8 cellular contexts compared by ENCODE assay signal in the genomic region with DNA sequence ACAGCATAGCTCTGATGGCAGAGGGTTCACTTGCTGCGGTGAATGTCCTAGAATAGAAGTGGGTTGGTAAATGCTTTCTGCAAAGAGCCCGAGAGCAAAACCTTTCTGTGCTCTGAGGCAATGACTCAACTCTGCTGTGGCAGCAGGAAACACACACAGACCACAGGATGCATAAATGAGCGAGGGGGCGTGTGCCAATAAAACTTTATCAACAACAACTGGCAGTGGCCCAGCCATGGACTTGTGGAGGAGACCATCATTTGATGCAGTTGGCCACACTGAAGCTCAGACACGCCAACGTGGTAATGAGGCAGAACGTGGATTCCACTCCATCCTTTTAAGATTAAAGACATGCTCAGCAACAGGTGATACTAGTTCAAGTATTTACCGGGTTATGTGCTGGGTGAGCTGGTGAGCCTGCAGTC. TPM values are rescaled to one million over a fixed set of nuclear protein-coding genes. Genes with fewer than 3 reads are reported as not detected.
DNase-seq lines count a peak whose midpoint lies in the region; TF ChIP-seq lines count a peak whose summit lies in the region.

No MANE protein-coding gene starts in this region.

- CTCF ChIA-PET in GM10248 (lab: Yijun Ruan, JAX): interaction anchor here (0.7 to 1.6 kb wide), 6 partner anchors 8 to 32 kb away, joined by 3 to 5 read pairs (median 4); a partner anchor contains a TSS

- no peak overlapping the region for H3K27ac ChIP-seq in caudate nucleus (ENCODE audit: low read depth, low read length)

- no peak for TF ChIP-seq CTCF in GM10248 (IDR thresholded peaks at IDR 0.05; ENCODE audit: control extremely low read depth, extremely low read depth, low read depth, missing control alignments)

- peak; percentile 86 for DNase-seq in GM10248 (ENCODE audit: extremely low spot score)
- DNase-seq in H4 (ENCODE audit: low spot score): peak; percentile 91
- DNase-seq in M059J (ENCODE audit: low read depth): peak; percentile 96
- peak; percentile 61 to 64 for DNase-seq in activated CD4-positive, alpha-beta T cell treated with anti-CD3 and anti-CD28 coated beads, Interleukin-2, amount 50 U/mL, for 4 hours
- DNase-seq in fibroblast of gingiva (ENCODE audit: low read depth): peak; percentile 41
- DNase-seq in stimulated activated CD4-positive, alpha-beta T cell treated with anti-CD3 and anti-CD28 coated beads, Interleukin-4, amount 100 ng/mL, for 4 hours: peak; percentile 51 to 73
- no peak for DNase-seq in NCI-H1417 treated with DMSO at 0.1 percent for 48 hours (lab: John Stamatoyannopoulos, UW)
- no peak for DNase-seq in caudate nucleus (lab: John Stamatoyannopoulos, UW)

- POLR2A ChIA-PET in GM10248 (lab: Yijun Ruan, JAX): no interaction called here

RNA-seq across cellular contexts. Expression of a gene that starts 6.8 kb away (rescaled TPM):
- total RNA-seq in H4 (2014; rRNA removed; shearing (Covaris generic)): 95.5 and 109 TPM in 2 replicates
- 55.7 and 57.9 TPM in 2 replicates for total RNA-seq in M059J (2014; rRNA removed; shearing (Covaris generic))

RNA-seq across cellular contexts. Expression of a gene that starts 8.4 kb away (rescaled TPM):
- total RNA-seq in H4 (2014; rRNA removed; shearing (Covaris generic)): 85.8 and 88.0 TPM in 2 replicates
- 60.0 and 159 TPM in 2 replicates for total RNA-seq in M059J (2014; rRNA removed; shearing (Covaris generic))

Comparison
In these comparisons a context has a peak if more than half of its experiments do, and no peak if none do; other contexts are left out.
1. DNase-seq: peak in GM10248 (single experiment), H4 (single experiment), M059J (single experiment), activated CD4-positive, alpha-beta T cell treated with anti-CD3 and anti-CD28 coated beads, Interleukin-2, amount 50 U/mL, for 4 hours (2 of 2), fibroblast of gingiva (single experiment) and stimulated activated CD4-positive, alpha-beta T cell treated with anti-CD3 and anti-CD28 coated beads, Interleukin-4, amount 100 ng/mL, for 4 hours (2 of 2); none in NCI-H1417 treated with DMSO at 0.1 percent for 48 hours (single experiment) and caudate nucleus (0 of 61).